Comparison of ENCODE assay signal across 28 cellular contexts in genomic region chr20:61538481-61539265, GRCh38.
"Had no signal": no experiment of that assay in that cellular context is flagged by ENCODE, and none has a peak within 500 bp of the region (broad histone marks: within the 10 kb centered on the region; RNA-seq: fewer than 3 reads in every experiment).

No MANE protein-coding gene starts in this region.

- DNase-seq: dermis blood vessel endothelial cell; effector memory CD4-positive, alpha-beta T cell; erythroblast; esophagus squamous epithelium; foreskin melanocyte; hypothalamus; mesendoderm; naive thymus-derived CD8-positive, alpha-beta T cell; nephron progenitor cell; stimulated activated CD4-positive, alpha-beta T cell treated with anti-CD3 and anti-CD28 coated beads, Interleukin-12 subunit alpha, Interleukin-12 subunit beta, amount 100 ng/mL, for 4 hours; stimulated activated CD4-positive, alpha-beta T cell treated with anti-CD3 and anti-CD28 coated beads, Interleukin-1b, Interleukin-23, amount 100 ng/mL, for 48 hours; stimulated activated CD4-positive, alpha-beta T cell treated with anti-CD3 and anti-CD28 coated beads, Interleukin-4, amount 100 ng/mL, for 1 hour; stimulated activated CD8-positive, alpha-beta memory T cell treated with anti-CD3 and anti-CD28 coated beads, Interleukin-4, amount 100 ng/mL, for 48 hours; stimulated activated naive CD4-positive, alpha-beta T cell; stimulated activated naive CD8-positive, alpha-beta T cell treated with anti-CD3 and anti-CD28 coated beads, Interleukin-15, amount 100 ng/mL, for 72 hours; transverse colon; upper lobe of right lung; uterus had no signal

- FAIRE-seq: endometrium, keratinocyte had no signal

- H3K27me3 ChIP-seq: right atrium auricular region, transverse colon, upper lobe of right lung, uterus had no signal

- ATAC-seq: left lobe of liver; naive thymus-derived CD8-positive, alpha-beta T cell; sciatic nerve; stimulated activated naive CD8-positive, alpha-beta T cell treated with anti-CD3 and anti-CD28 coated beads, Interleukin-15, amount 100 ng/mL, for 72 hours; upper lobe of right lung had no signal

- H3K27ac ChIP-seq: coronary artery, esophagus squamous epithelium, prostate gland, right atrium auricular region, suprapubic skin, transverse colon, upper lobe of right lung, uterus had no signal

- H3K36me3 ChIP-seq: esophagus squamous epithelium, prostate gland, right atrium auricular region, suprapubic skin, transverse colon, upper lobe of right lung, uterus had no signal

- H3K9me3 ChIP-seq: esophagus squamous epithelium, prostate gland, right atrium auricular region, suprapubic skin, transverse colon, upper lobe of right lung, uterus had no signal

- H3K4me3 ChIP-seq: coronary artery, esophagus squamous epithelium, lung, prostate gland, right atrium auricular region, smooth muscle cell, suprapubic skin, transverse colon, upper lobe of right lung, uterus had no signal

- H3K4me1 ChIP-seq: esophagus squamous epithelium, prostate gland, right atrium auricular region, suprapubic skin, transverse colon, upper lobe of right lung, uterus had no signal

- H3K4me2 ChIP-seq: smooth muscle cell had no signal
